In the genomic region with DNA sequence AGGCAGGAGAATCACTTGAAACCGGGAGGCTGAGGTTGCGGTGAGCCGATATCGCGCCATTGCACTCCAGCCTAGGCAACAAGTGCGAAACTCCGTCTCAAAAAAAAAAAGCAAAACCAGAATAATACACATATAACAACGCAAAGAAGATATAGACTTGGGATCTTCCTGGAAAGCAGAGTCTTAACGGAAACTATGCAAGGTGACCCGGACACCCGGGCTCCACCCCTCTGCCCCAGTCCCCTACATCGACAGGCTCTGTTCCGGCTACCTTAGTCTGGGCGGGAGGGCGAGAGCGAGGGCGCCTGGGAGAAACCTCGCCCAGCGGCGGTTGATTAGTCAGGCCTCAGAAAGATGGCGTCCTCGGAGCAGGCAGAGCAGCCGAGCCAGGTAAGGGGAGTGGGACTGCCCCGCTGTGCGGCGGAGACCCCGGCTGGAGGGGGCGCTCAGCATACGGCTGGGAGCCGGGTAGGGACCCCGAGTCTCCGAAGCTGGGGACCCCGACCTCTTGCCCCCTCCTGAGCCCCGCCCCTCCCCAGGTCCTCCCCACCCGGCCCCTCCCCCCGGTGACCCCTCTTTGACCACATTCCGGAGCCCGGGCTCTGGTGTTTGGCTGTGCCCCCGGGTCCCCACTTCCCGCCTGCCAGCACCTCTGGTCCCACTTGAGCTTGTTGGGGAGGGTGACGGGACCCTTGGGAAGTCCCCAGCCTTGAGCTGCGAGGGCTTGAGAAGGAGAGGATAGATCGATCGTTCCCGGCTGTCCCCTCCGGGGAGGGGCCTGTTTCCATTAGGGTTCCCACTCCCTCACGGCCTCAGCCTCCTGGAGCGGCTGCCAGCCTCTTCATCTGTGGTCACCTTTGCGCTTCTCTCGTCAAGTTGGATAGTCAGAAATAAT, we compare ENCODE assay signal across 8 cellular contexts.
DNase-seq lines count a peak whose midpoint lies in the region; ATAC-seq and TF ChIP-seq lines count a peak whose summit lies in the region.

A gene with protein sequence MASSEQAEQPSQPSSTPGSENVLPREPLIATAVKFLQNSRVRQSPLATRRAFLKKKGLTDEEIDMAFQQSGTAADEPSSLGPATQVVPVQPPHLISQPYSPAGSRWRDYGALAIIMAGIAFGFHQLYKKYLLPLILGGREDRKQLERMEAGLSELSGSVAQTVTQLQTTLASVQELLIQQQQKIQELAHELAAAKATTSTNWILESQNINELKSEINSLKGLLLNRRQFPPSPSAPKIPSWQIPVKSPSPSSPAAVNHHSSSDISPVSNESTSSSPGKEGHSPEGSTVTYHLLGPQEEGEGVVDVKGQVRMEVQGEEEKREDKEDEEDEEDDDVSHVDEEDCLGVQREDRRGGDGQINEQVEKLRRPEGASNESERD (plus strand): TSS at position 338 of the 895 bp plus-strand sequence. CDS start 17 bp downstream, at position 355.

- no peaks in the 10 kb centered on the region for H3K27me3 Mint-ChIP-seq in nephron (ENCODE audit: low read depth)

- TF ChIP-seq POLR2A in Raji (IDR thresholded peaks at IDR 0.05; ENCODE audit: insufficient read depth, low read depth, low read length): peak; percentile 91

- peak; percentile 66 for ATAC-seq in GM21786 (IDR thresholded peaks at IDR 0.05; ENCODE audit: unreplicated experiment)
- peak; percentile 92 for ATAC-seq in stimulated activated naive CD8-positive, alpha-beta T cell treated with anti-CD3 and anti-CD28 coated beads, Interleukin-15, Interleukin-2, amounts not matched to agents 100 U/mL and 50 U/mL, for 24 hours

- H3K4me1 Mint-ChIP-seq in nephron: peaks cover 29% of the 10 kb centered on the region

- peak within 1 kb of the TSS; percentile 96 for H3K4me3 ChIP-seq in LNCaP clone FGC (ENCODE audit: low read depth, low read length)

- peak within 1 kb of the TSS; percentile 94 to 99 (median 98) for H3K4me3 Mint-ChIP-seq in nephron

- TF ChIP-seq CTCF in LNCaP clone FGC (IDR thresholded peaks at IDR 0.05; ENCODE audit: control insufficient read depth, extremely low read depth, insufficient read depth) (no peak), nephron (IDR thresholded peaks at IDR 0.05; ENCODE audit: unreplicated experiment in 3 of 3) (no peak)

- peak within 1 kb of the TSS; percentile 90 to 97 (median 95) for H3K27ac Mint-ChIP-seq in nephron

- no peaks in the 10 kb centered on the region for H3K36me3 Mint-ChIP-seq in nephron (ENCODE audit: low read depth)

- DNase-seq in DMS53 (lab: John Stamatoyannopoulos, UW) (peak; percentile 96), LNCaP clone FGC (ENCODE audit: low read depth) (peak; percentile 58), fibroblast of the conjunctiva (ENCODE audit: low read depth) (peak; percentile 47)
- DNase-seq in activated T-helper 9 cell treated with anti-CD3 and anti-CD28 coated beads, Interleukin-2, amount 50 U/mL, for 16 hours (ENCODE audit: low read depth): peak; percentile 76
- peak; percentile 89 for DNase-seq in stimulated activated naive CD8-positive, alpha-beta T cell treated with anti-CD3 and anti-CD28 coated beads, Interleukin-15, Interleukin-2, amounts not matched to agents 100 U/mL and 50 U/mL, for 24 hours

- H3K9me3 Mint-ChIP-seq in nephron: no peaks in the 10 kb centered on the region

Comparison
In these comparisons a context has a peak if more than half of its experiments do, and no peak if none do; other contexts are left out.
1. Peak in every context shown above with its lines: DNase-seq, ATAC-seq and H3K4me3 ChIP-seq.